Comparison of ENCODE assay signal across 16 cellular contexts in the genomic region with DNA sequence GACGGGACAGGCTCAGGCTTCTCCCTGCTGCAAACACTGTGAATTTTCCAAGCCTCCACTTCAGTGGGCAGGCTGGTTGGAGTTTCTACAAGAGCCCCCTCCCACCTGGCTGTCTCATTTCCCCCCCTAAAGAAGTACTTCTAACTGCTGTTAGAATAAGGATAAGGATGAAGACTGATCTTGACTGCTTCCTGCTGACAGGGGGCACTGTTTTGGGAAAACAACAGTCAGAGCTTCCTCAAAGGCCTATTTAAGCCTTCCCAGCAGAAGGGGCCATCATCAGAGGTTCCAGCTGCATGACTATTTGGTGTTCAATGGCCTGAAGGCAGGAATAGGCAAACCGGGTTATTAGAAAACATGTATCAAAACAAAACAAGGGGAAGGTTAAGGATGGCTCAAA.
"Had no signal": no experiment of that assay in that cellular context is flagged by ENCODE, and none has a peak within 500 bp of the region (broad histone marks: within the 10 kb centered on the region; RNA-seq: fewer than 3 reads in every experiment).

No MANE protein-coding gene starts in this region.

- H3K4me3 ChIP-seq: coronary artery, gastrocnemius medialis, heart right ventricle, skin epidermis, tibial artery, vagina had no signal

- H3K27me3 ChIP-seq: gastrocnemius medialis, heart right ventricle, tibial artery, vagina had no signal

- H3K9me3 ChIP-seq: gastrocnemius medialis, heart right ventricle, tibial artery, vagina had no signal

- H3K4me3 Mint-ChIP-seq: activated naive CD4-positive, alpha-beta T cell treated with anti-CD3 and anti-CD28 coated beads, Interleukin-2, amount 10 ng/mL, durations not matched to agents 7 days and 5 days; activated T-helper 17 cell treated with anti-CD3 and anti-CD28 coated beads, Interleukin-2, amount 50 U/mL, for 72 hours; stimulated activated effector memory CD8-positive, alpha-beta T cell treated with anti-CD3 and anti-CD28 coated beads, Interleukin-12 subunit alpha, Interleukin-12 subunit beta, amount 100 ng/mL, for 72 hours had no signal

- H3K27me3 Mint-ChIP-seq: activated naive CD4-positive, alpha-beta T cell treated with anti-CD3 and anti-CD28 coated beads, Interleukin-2, amount 10 ng/mL, durations not matched to agents 7 days and 5 days; activated T-helper 17 cell treated with anti-CD3 and anti-CD28 coated beads, Interleukin-2, amount 50 U/mL, for 72 hours had no signal

- ATAC-seq: activated T-helper 17 cell treated with anti-CD3 and anti-CD28 coated beads, Interleukin-2, amount 50 U/mL, for 72 hours; gastrocnemius medialis; heart right ventricle; stimulated activated effector memory CD8-positive, alpha-beta T cell treated with anti-CD3 and anti-CD28 coated beads, Interleukin-12 subunit alpha, Interleukin-12 subunit beta, amount 100 ng/mL, for 72 hours had no signal

- H3K4me1 Mint-ChIP-seq: activated naive CD4-positive, alpha-beta T cell treated with anti-CD3 and anti-CD28 coated beads, Interleukin-2, amount 10 ng/mL, durations not matched to agents 7 days and 5 days; activated T-helper 17 cell treated with anti-CD3 and anti-CD28 coated beads, Interleukin-2, amount 50 U/mL, for 72 hours; stimulated activated effector memory CD8-positive, alpha-beta T cell treated with anti-CD3 and anti-CD28 coated beads, Interleukin-12 subunit alpha, Interleukin-12 subunit beta, amount 100 ng/mL, for 72 hours had no signal

- H3K4me1 ChIP-seq: gastrocnemius medialis, heart right ventricle, tibial artery, vagina had no signal

- DNase-seq: activated CD4-positive, alpha-beta T cell treated with anti-CD3 and anti-CD28 coated beads for 48 hours; activated CD8-positive, alpha-beta memory T cell treated with anti-CD3 and anti-CD28 coated beads for 24 hours; activated naive CD4-positive, alpha-beta T cell treated with anti-CD3 and anti-CD28 coated beads, Interleukin-2, amount 10 ng/mL, durations not matched to agents 7 days and 5 days; caudate nucleus; effector CD4-positive, alpha-beta T cell; gastrocnemius medialis; heart right ventricle; kidney glomerular epithelial cell; retina; T-helper 9 cell; tibial artery had no signal

- H3K27ac Mint-ChIP-seq: activated naive CD4-positive, alpha-beta T cell treated with anti-CD3 and anti-CD28 coated beads, Interleukin-2, amount 10 ng/mL, durations not matched to agents 7 days and 5 days; activated T-helper 17 cell treated with anti-CD3 and anti-CD28 coated beads, Interleukin-2, amount 50 U/mL, for 72 hours; stimulated activated effector memory CD8-positive, alpha-beta T cell treated with anti-CD3 and anti-CD28 coated beads, Interleukin-12 subunit alpha, Interleukin-12 subunit beta, amount 100 ng/mL, for 72 hours had no signal

- H3K36me3 ChIP-seq: gastrocnemius medialis, heart right ventricle, tibial artery, vagina had no signal

- H3K27ac ChIP-seq: coronary artery, gastrocnemius medialis, heart right ventricle, skin epidermis, tibial artery, vagina had no signal

- H3K36me3 Mint-ChIP-seq: activated naive CD4-positive, alpha-beta T cell treated with anti-CD3 and anti-CD28 coated beads, Interleukin-2, amount 10 ng/mL, durations not matched to agents 7 days and 5 days; stimulated activated effector memory CD8-positive, alpha-beta T cell treated with anti-CD3 and anti-CD28 coated beads, Interleukin-12 subunit alpha, Interleukin-12 subunit beta, amount 100 ng/mL, for 72 hours had no signal
